Comparison of ENCODE assay signal across 25 cellular contexts in the genomic region with DNA sequence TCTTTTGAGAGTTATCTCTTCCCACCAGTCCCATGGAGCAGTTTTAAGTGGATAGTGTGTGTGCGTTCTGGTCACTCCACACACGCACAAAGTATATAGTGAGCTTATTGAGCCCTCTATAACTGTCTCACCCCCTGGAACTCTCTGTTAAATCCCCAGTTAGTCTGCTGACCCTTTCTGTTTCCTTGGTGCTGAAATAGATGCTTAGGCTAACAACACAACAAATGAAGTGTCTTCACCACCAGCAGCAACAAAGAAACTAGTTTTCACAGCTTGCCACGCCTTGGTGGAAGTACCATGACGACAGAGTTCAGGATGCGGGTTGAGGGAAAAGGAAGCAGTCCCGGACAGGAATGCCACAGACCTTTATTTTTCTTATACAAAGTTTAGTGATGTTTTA.
"Had no signal": no experiment of that assay in that cellular context is flagged by ENCODE, and none has a peak within 500 bp of the region (broad histone marks: within the 10 kb centered on the region; RNA-seq: fewer than 3 reads in every experiment).

No MANE protein-coding gene starts in this region.

- FAIRE-seq: astrocyte, frontal cortex had no signal

- H3K27ac ChIP-seq: brain microvascular endothelial cell, coronary artery, dorsolateral prefrontal cortex, esophagus squamous epithelium, VCaP had no signal

- DNase-seq: activated B cell treated with CpG ODN at 0.5 μM for 24 hours; activated CD4-positive, alpha-beta T cell treated with anti-CD3 and anti-CD28 coated beads for 48 hours; activated CD4-positive, alpha-beta T cell treated with anti-CD3 and anti-CD28 coated beads, Interleukin-2, amount 50 U/mL, for 1 hour; activated CD4-positive, alpha-beta T cell treated with anti-CD3 and anti-CD28 coated beads, Interleukin-2, amount 50 U/mL, for 48 hours; activated CD8-positive, alpha-beta memory T cell treated with anti-CD3 and anti-CD28 coated beads for 24 hours; activated CD8-positive, alpha-beta T cell treated with anti-CD3 and anti-CD28 coated beads for 36 hours; activated gamma-delta T cell; activated naive CD4-positive, alpha-beta T cell; activated naive CD4-positive, alpha-beta T cell treated with anti-CD3 and anti-CD28 coated beads, Interleukin-2, amount 50 U/mL, for 16 hours; activated T-cell treated with anti-CD3 and anti-CD28 coated beads, Interleukin-2, amount 50 U/mL, for 1 hour; activated T-cell treated with anti-CD3 and anti-CD28 coated beads, Interleukin-2, amount 50 U/mL, for 48 hours; amniotic stem cell; anterior cingulate cortex; brain microvascular endothelial cell; dorsolateral prefrontal cortex; effector memory CD4-positive, alpha-beta T cell; endodermal cell; esophagus squamous epithelium; head of caudate nucleus; hippocampal formation; T-helper 2 cell had no signal

- H3K4me3 ChIP-seq: coronary artery, dorsolateral prefrontal cortex, esophagus squamous epithelium had no signal
